Comparison of ENCODE assay signal across 8 cellular contexts in genomic region chr4:18020671-18021469, GRCh38. TPM values are rescaled to one million over a fixed set of nuclear protein-coding genes. Genes with fewer than 3 reads are reported as not detected.
A peak's percentile ranks its signal among the peaks of the same experiment; 100 is the strongest.
DNase-seq lines count a peak whose midpoint lies in the region; ATAC-seq and TF ChIP-seq lines count a peak whose summit lies in the region.

No MANE protein-coding gene starts in this region.

- peak; percentile 92 for DNase-seq in NCI-H69 (lab: John Stamatoyannopoulos, UW)
- peak; percentile 64 for DNase-seq in activated CD8-positive, alpha-beta T cell treated with anti-CD3 and anti-CD28 coated beads for 36 hours
- peak; percentile 43 for DNase-seq in effector CD8-positive, alpha-beta T cell (lab: John Stamatoyannopoulos, UW)
- DNase-seq in lower lobe of right lung: peak; percentile 80
- DNase-seq in stimulated activated CD8-positive, alpha-beta memory T cell treated with anti-CD3 and anti-CD28 coated beads, Interleukin-15, amount 100 ng/mL, for 24 hours (ENCODE audit: low read depth): peak; percentile 6

- H3K27me3 Mint-ChIP-seq in activated CD8-positive, alpha-beta T cell treated with anti-CD3 and anti-CD28 coated beads for 36 hours: peaks cover 12% of the 10 kb centered on the region

- no peaks in the 10 kb centered on the region for H3K36me3 ChIP-seq in BLaER1 treated with 17β-estradiol and CSF1 and Interleukin-3, amounts not matched to agents 10 nM and 100 nM
- H3K36me3 ChIP-seq in lower lobe of right lung: no peaks in the 10 kb centered on the region

- CTCF ChIA-PET in activated CD8-positive, alpha-beta T cell treated with anti-CD3 and anti-CD28 coated beads for 36 hours (lab: Charles Lee): no interaction called here

- TF ChIP-seq CTCF in activated CD8-positive, alpha-beta T cell treated with anti-CD3 and anti-CD28 coated beads for 36 hours (IDR thresholded peaks at IDR 0.05): no peak
- TF ChIP-seq CTCF in lower lobe of right lung (IDR thresholded peaks at IDR 0.05): no peak

- no peaks in the 10 kb centered on the region for H3K9me3 Mint-ChIP-seq in activated CD8-positive, alpha-beta T cell treated with anti-CD3 and anti-CD28 coated beads for 36 hours

- peak overlapping the region; percentile 90 to 100 (median 98) for H3K4me3 ChIP-seq in BLaER1 treated with 17β-estradiol and CSF1 and Interleukin-3, amounts not matched to agents 10 nM and 100 nM
- peak overlapping the region; percentile 88 for H3K4me3 ChIP-seq in lower lobe of right lung

- peak overlapping the region; percentile 87 to 95 (median 91) for H3K4me2 ChIP-seq in BLaER1 treated with 17β-estradiol and CSF1 and Interleukin-3, amounts not matched to agents 10 nM and 100 nM

- peak overlapping the region; percentile 90 for H3K27ac Mint-ChIP-seq in activated CD8-positive, alpha-beta T cell treated with anti-CD3 and anti-CD28 coated beads for 36 hours

- H4K20me1 ChIP-seq in BLaER1 treated with 17β-estradiol and CSF1 and Interleukin-3, amounts not matched to agents 10 nM and 100 nM: peaks cover 14 to 48% (median 41%) of the 10 kb centered on the region in 11 experiments; a peak in 21 of 22 replicates

- peak overlapping the region; percentile 91 for H3K4me3 Mint-ChIP-seq in activated CD8-positive, alpha-beta T cell treated with anti-CD3 and anti-CD28 coated beads for 36 hours

- peaks cover 15 to 36% (median 24%) of the 10 kb centered on the region in 10 experiments for H3K4me1 ChIP-seq in BLaER1 treated with 17β-estradiol and CSF1 and Interleukin-3, amounts not matched to agents 10 nM and 100 nM
- peaks cover 14% of the 10 kb centered on the region for H3K4me1 ChIP-seq in lower lobe of right lung

- H3K9me3 ChIP-seq in BLaER1 treated with 17β-estradiol and CSF1 and Interleukin-3, amounts not matched to agents 10 nM and 100 nM (replicated peaks in 1 of 11): peaks cover 0 to 6% (median 0%) of the 10 kb centered on the region in 11 experiments; a peak in 5 of 22 replicates
- H3K9me3 ChIP-seq in lower lobe of right lung: no peaks in the 10 kb centered on the region

- H3K4me1 Mint-ChIP-seq in activated CD8-positive, alpha-beta T cell treated with anti-CD3 and anti-CD28 coated beads for 36 hours (ENCODE audit: low read depth): peaks cover 22% of the 10 kb centered on the region

- H3K27ac ChIP-seq in BLaER1 treated with 17β-estradiol and CSF1 and Interleukin-3, amounts not matched to agents 10 nM and 100 nM: peak overlapping the region; percentile 92 to 98 (median 96)
- H3K27ac ChIP-seq in lower lobe of right lung: peak overlapping the region; percentile 90

- ATAC-seq in GM19372 (IDR thresholded peaks at IDR 0.05; ENCODE audit: low read depth, unreplicated experiment) (peak; percentile 14), HG03460 (IDR thresholded peaks at IDR 0.05; ENCODE audit: unreplicated experiment) (peak; percentile 18), lower lobe of right lung (peak; percentile 37 to 61)
- peak; percentile 3 for ATAC-seq in activated CD8-positive, alpha-beta T cell treated with anti-CD3 and anti-CD28 coated beads for 36 hours

- POLR2A ChIA-PET in activated CD8-positive, alpha-beta T cell treated with anti-CD3 and anti-CD28 coated beads for 36 hours (lab: Charles Lee): interaction anchor here (1.9 kb wide), 1 partner anchor 211 kb away, joined by 7 read pairs; the partner anchor contains the start of genes DCAF16 and NCAPG

- intact Hi-C loops in activated CD8-positive, alpha-beta T cell treated with anti-CD3 and anti-CD28 coated beads for 36 hours (cut with micrococcal nuclease): loop anchor here (5.0 kb wide), 1 partner anchor 209 kb away; the partner anchor contains the start of genes DCAF16 and NCAPG
- intact Hi-C loops in lower lobe of right lung (cut with DNase I): no loop called here

- H3K27me3 ChIP-seq in BLaER1 treated with 17β-estradiol and CSF1 and Interleukin-3, amounts not matched to agents 10 nM and 100 nM: peaks cover 5 to 18% (median 12%) of the 10 kb centered on the region in 11 experiments; a peak in 15 of 22 replicates
- no peaks in the 10 kb centered on the region for H3K27me3 ChIP-seq in lower lobe of right lung (ENCODE audit: low read depth)

- H3K36me3 Mint-ChIP-seq in activated CD8-positive, alpha-beta T cell treated with anti-CD3 and anti-CD28 coated beads for 36 hours (ENCODE audit: low read depth): no peaks in the 10 kb centered on the region

- H3K9ac ChIP-seq in BLaER1 treated with 17β-estradiol and CSF1 and Interleukin-3, amounts not matched to agents 10 nM and 100 nM: peak overlapping the region; percentile 92 to 99 (median 97)

RNA-seq across cellular contexts. Expression of gene LCORL, which starts 0.7 kb away (rescaled TPM):
- 10 to 100 TPM in 1 of 2 experiments, 1 to 10 TPM in 1; 8.9 to 10.3 TPM for total RNA-seq in activated CD8-positive, alpha-beta T cell treated with anti-CD3 and anti-CD28 coated beads for 36 hours
- total RNA-seq in lower lobe of right lung: 13.6 TPM

Comparison
In these comparisons a context has a peak if more than half of its experiments do, and no peak if none do; other contexts are left out.
1. Peak in every context shown above with its lines: DNase-seq, ATAC-seq, H3K4me3 ChIP-seq and H3K27ac ChIP-seq.
2. DNase-seq: peak in every context shown above with its lines; median percentile 92 in NCI-H69; 80 in lower lobe of right lung; 64 in activated CD8-positive, alpha-beta T cell treated with anti-CD3 and anti-CD28 coated beads for 36 hours; 43 in effector CD8-positive, alpha-beta T cell; 6 in stimulated activated CD8-positive, alpha-beta memory T cell treated with anti-CD3 and anti-CD28 coated beads, Interleukin-15, amount 100 ng/mL, for 24 hours.